In genomic region chr5:131271888-131272287, GRCh38 we compare ENCODE assay signal across 1 cellular context.
TF ChIP-seq lines count a peak whose summit lies in the region.

No MANE protein-coding gene starts in this region.

TF ChIP-seq in GM12878, 131 proteins besides CTCF, POLR2A, EP300 and RAD21:
- TF ChIP-seq EED (IDR thresholded peaks at IDR 0.05; ENCODE audit: low read depth) (peak; percentile 16; the same call in 1 of the 2 replicates), FOXM1 (IDR thresholded peaks at IDR 0.05; ENCODE audit: low read depth, low read length) (0 out of 2 replicates have a peak, but pooled peaks have one; percentile 3), MLLT1 (IDR thresholded peaks at IDR 0.05) (0 out of 2 replicates have a peak, but pooled peaks have one; percentile 23), PKNOX1 (IDR thresholded peaks at IDR 0.05) (peak; percentile 83)
